In the genomic region with DNA sequence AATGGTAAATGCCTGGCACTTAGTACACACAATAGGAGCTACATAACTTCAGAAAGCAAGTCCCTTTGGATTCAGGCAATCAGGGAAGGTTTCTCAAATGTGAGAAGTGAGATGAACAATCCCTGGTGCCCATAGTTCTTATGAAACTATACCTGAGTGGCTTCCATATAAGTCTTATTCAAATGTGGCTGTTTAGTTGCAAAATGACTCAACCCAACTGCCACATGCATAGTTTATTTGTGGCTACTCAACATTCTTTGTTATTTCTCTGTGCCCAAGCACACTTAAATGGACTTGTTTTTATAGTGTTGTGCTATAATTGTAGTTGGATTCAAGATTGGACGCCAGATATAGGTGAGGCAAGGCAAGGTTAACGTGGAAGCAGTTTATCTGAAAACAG, we compare ENCODE assay signal across 10 cellular contexts.
A peak's percentile ranks its signal among the peaks of the same experiment; 100 is the strongest.
DNase-seq lines count a peak whose midpoint lies in the region; ATAC-seq and TF ChIP-seq lines count a peak whose summit lies in the region.
"Had no signal": no experiment of that assay in that cellular context is flagged by ENCODE, and none has a peak within 500 bp of the region (broad histone marks: within the 10 kb centered on the region; RNA-seq: fewer than 3 reads in every experiment).

No MANE protein-coding gene starts in this region.

- H3K36me3 Mint-ChIP-seq in activated CD8-positive, alpha-beta memory T cell treated with anti-CD3 and anti-CD28 coated beads, Interleukin-2, amount 10 ng/mL, durations not matched to agents 7 days and 5 days = peaks cover 3% of the 10 kb centered on the region
- no peaks in the 10 kb centered on the region for H3K36me3 Mint-ChIP-seq in HFFc6 (ENCODE audit: low read depth)
- no peaks in the 10 kb centered on the region for H3K36me3 Mint-ChIP-seq in stimulated activated memory B cell treated with anti-CD40 and anti-IgM and Interleukin-4, amounts not matched to agents 10 μg/mL and 1 μg/mL and 100 μg/mL, for 72 hours

- peaks cover 40% of the 10 kb centered on the region for H3K27me3 Mint-ChIP-seq in activated CD8-positive, alpha-beta memory T cell treated with anti-CD3 and anti-CD28 coated beads, Interleukin-2, amount 10 ng/mL, durations not matched to agents 7 days and 5 days
- peaks cover 2% of the 10 kb centered on the region for H3K27me3 Mint-ChIP-seq in HFFc6 (ENCODE audit: insufficient read depth)
- H3K27me3 Mint-ChIP-seq in stimulated activated memory B cell treated with anti-CD40 and anti-IgM and Interleukin-4, amounts not matched to agents 10 μg/mL and 1 μg/mL and 100 μg/mL, for 72 hours = peaks cover 60% of the 10 kb centered on the region

- H3K9me3 Mint-ChIP-seq in activated CD8-positive, alpha-beta memory T cell treated with anti-CD3 and anti-CD28 coated beads, Interleukin-2, amount 10 ng/mL, durations not matched to agents 7 days and 5 days (ENCODE audit: low read depth) = peaks cover 2% of the 10 kb centered on the region
- H3K9me3 Mint-ChIP-seq in HFFc6 = no peaks in the 10 kb centered on the region
- H3K9me3 Mint-ChIP-seq in stimulated activated memory B cell treated with anti-CD40 and anti-IgM and Interleukin-4, amounts not matched to agents 10 μg/mL and 1 μg/mL and 100 μg/mL, for 72 hours = no peaks in the 10 kb centered on the region

- no peak overlapping the region for H3K27ac Mint-ChIP-seq in activated CD8-positive, alpha-beta memory T cell treated with anti-CD3 and anti-CD28 coated beads, Interleukin-2, amount 10 ng/mL, durations not matched to agents 7 days and 5 days
- H3K27ac Mint-ChIP-seq in HFFc6 = 0 out of 2 replicates have a peak overlapping the region, but pooled peaks have one; percentile 7
- H3K27ac Mint-ChIP-seq in stimulated activated memory B cell treated with anti-CD40 and anti-IgM and Interleukin-4, amounts not matched to agents 10 μg/mL and 1 μg/mL and 100 μg/mL, for 72 hours = no peak overlapping the region
- H3K27ac Mint-ChIP-seq: activated CD4-positive, alpha-beta memory T cell treated with anti-CD3 and anti-CD28 coated beads, Interleukin-2, amount 10 ng/mL, durations not matched to agents 7 days and 5 days had no signal

- no peak for TF ChIP-seq CTCF in HFFc6 (IDR thresholded peaks at IDR 0.05)

- peak; percentile 53 for ATAC-seq in activated CD8-positive, alpha-beta memory T cell treated with anti-CD3 and anti-CD28 coated beads, Interleukin-2, amount 10 ng/mL, durations not matched to agents 7 days and 5 days
- peak; percentile 86 for ATAC-seq in HG03432 (IDR thresholded peaks at IDR 0.05; ENCODE audit: unreplicated experiment)
- peak; percentile 57 for ATAC-seq in stimulated activated memory B cell treated with anti-CD40 and anti-IgM and Interleukin-4, amounts not matched to agents 10 μg/mL and 1 μg/mL and 100 μg/mL, for 72 hours

- CTCF ChIA-PET in activated CD8-positive, alpha-beta memory T cell treated with anti-CD3 and anti-CD28 coated beads, Interleukin-2, amount 10 ng/mL, durations not matched to agents 7 days and 5 days (lab: Charles Lee) = no interaction called here

- peaks cover 29% of the 10 kb centered on the region for H3K4me1 Mint-ChIP-seq in activated CD8-positive, alpha-beta memory T cell treated with anti-CD3 and anti-CD28 coated beads, Interleukin-2, amount 10 ng/mL, durations not matched to agents 7 days and 5 days
- peaks cover 31% of the 10 kb centered on the region for H3K4me1 Mint-ChIP-seq in HFFc6 (ENCODE audit: low read depth)
- H3K4me1 Mint-ChIP-seq in stimulated activated memory B cell treated with anti-CD40 and anti-IgM and Interleukin-4, amounts not matched to agents 10 μg/mL and 1 μg/mL and 100 μg/mL, for 72 hours = peaks cover 19% of the 10 kb centered on the region

- no peak overlapping the region for H3K4me3 Mint-ChIP-seq in activated CD8-positive, alpha-beta memory T cell treated with anti-CD3 and anti-CD28 coated beads, Interleukin-2, amount 10 ng/mL, durations not matched to agents 7 days and 5 days
- H3K4me3 Mint-ChIP-seq in HFFc6 = no peak overlapping the region
- H3K4me3 Mint-ChIP-seq in stimulated activated memory B cell treated with anti-CD40 and anti-IgM and Interleukin-4, amounts not matched to agents 10 μg/mL and 1 μg/mL and 100 μg/mL, for 72 hours = no peak overlapping the region
- H3K4me3 Mint-ChIP-seq: activated CD4-positive, alpha-beta memory T cell treated with anti-CD3 and anti-CD28 coated beads, Interleukin-2, amount 10 ng/mL, durations not matched to agents 7 days and 5 days had no signal

- no peak for DNase-seq in activated CD8-positive, alpha-beta memory T cell treated with anti-CD3 and anti-CD28 coated beads, Interleukin-2, amount 10 ng/mL, durations not matched to agents 7 days and 5 days
- no peak for DNase-seq in activated CD8-positive, alpha-beta memory T cell treated with anti-CD3 and anti-CD28 coated beads, Interleukin-2, amount 50 U/mL, for 48 hours
- peak; percentile 24 for DNase-seq in HFFc6
- no peak for DNase-seq in stimulated activated CD4-positive, alpha-beta T cell treated with anti-CD3 and anti-CD28 coated beads, Interleukin-1b, Interleukin-23, amount 100 ng/mL, for 48 hours
- DNase-seq in DMS 273 (lab: John Stamatoyannopoulos, UW; ENCODE audit: unreplicated experiment) = no peak
- no peak for DNase-seq in foreskin melanocyte
- DNase-seq: activated CD4-positive, alpha-beta memory T cell treated with anti-CD3 and anti-CD28 coated beads, Interleukin-2, amount 10 ng/mL, durations not matched to agents 7 days and 5 days; posterior cingulate gyrus had no signal
